ENCODE assay signal across 20 cellular contexts in the genomic region with DNA sequence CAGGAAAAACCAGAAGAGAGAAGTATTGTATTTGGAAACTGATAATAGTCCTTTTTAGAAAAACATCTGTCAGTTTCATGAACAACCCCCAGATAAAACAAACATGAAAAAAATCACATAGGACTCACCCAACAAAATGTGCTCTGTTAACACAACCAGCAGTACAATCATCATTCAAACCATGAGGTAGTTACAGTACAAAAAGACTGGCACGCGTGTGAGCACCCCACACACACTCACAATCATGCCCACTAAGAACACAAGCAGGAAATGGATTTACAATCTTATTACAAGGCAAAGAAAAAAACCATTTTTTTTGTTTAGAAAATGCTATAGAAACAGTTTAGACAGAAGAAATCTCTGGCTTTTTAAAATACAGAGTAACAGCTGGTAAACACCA.
"Had no signal": no experiment of that assay in that cellular context is flagged by ENCODE, and none has a peak within 500 bp of the region (broad histone marks: within the 10 kb centered on the region; RNA-seq: fewer than 3 reads in every experiment).

No MANE protein-coding gene starts in this region.

- ATAC-seq: activated naive CD8-positive, alpha-beta T cell treated with anti-CD3 and anti-CD28 coated beads, Interleukin-2, amount 50 U/mL, for 24 hours; lower lobe of right lung; T-cell had no signal

- H3K27me3 ChIP-seq: brain microvascular endothelial cell, tibial artery had no signal

- FAIRE-seq: urothelium cell line had no signal

- DNase-seq: activated CD4-positive, alpha-beta T cell treated with anti-CD3 and anti-CD28 coated beads, Interleukin-2, amount 50 U/mL, for 1 hour; activated CD8-positive, alpha-beta memory T cell treated with anti-CD3 and anti-CD28 coated beads, Interleukin-2, amount 50 U/mL, for 48 hours; activated effector memory CD4-positive, alpha-beta T cell treated with Interleukin-2 at 50 U/mL for 16 hours; activated naive CD4-positive, alpha-beta T cell treated with anti-CD3 and anti-CD28 coated beads, Interleukin-2, amount 10 ng/mL, durations not matched to agents 7 days and 5 days; activated naive CD8-positive, alpha-beta T cell treated with anti-CD3 and anti-CD28 coated beads, Interleukin-2, amount 50 U/mL, for 24 hours; activated T-cell treated with anti-CD3 and anti-CD28 coated beads, Interleukin-2, amount 50 U/mL, for 48 hours; anterior cingulate cortex; brain microvascular endothelial cell; cerebellar nuclear complex; cortex of kidney; hippocampal formation; islet precursor cell; lower lobe of right lung; stimulated activated CD4-positive, alpha-beta T cell treated with anti-CD3 and anti-CD28 coated beads, Interleukin-12 subunit alpha, Interleukin-12 subunit beta, amount 100 ng/mL, for 4 hours; stimulated activated CD4-positive, alpha-beta T cell treated with anti-CD3 and anti-CD28 coated beads, Interleukin-1b, Interleukin-23, amount 100 ng/mL, for 48 hours; stimulated activated CD8-positive, alpha-beta memory T cell treated with anti-CD3 and anti-CD28 coated beads, Interleukin-4, amount 100 ng/mL, for 48 hours; stimulated activated naive CD4-positive, alpha-beta T cell treated with Interleukin-2 at 50 U/mL for 16 hours; T-cell; tibial artery had no signal

- H3K9me3 Mint-ChIP-seq: activated naive CD8-positive, alpha-beta T cell treated with anti-CD3 and anti-CD28 coated beads, Interleukin-2, amount 50 U/mL, for 24 hours; T-cell had no signal

- H3K36me3 ChIP-seq: brain microvascular endothelial cell had no signal

- H3K4me1 ChIP-seq: tibial artery had no signal

- H3K27ac Mint-ChIP-seq: activated naive CD4-positive, alpha-beta T cell treated with anti-CD3 and anti-CD28 coated beads, Interleukin-2, amount 10 ng/mL, durations not matched to agents 7 days and 5 days; activated naive CD8-positive, alpha-beta T cell treated with anti-CD3 and anti-CD28 coated beads, Interleukin-2, amount 50 U/mL, for 24 hours; T-cell had no signal

- H3K27ac ChIP-seq: brain microvascular endothelial cell, lower lobe of right lung, tibial artery had no signal

- H3K4me3 Mint-ChIP-seq: activated naive CD4-positive, alpha-beta T cell treated with anti-CD3 and anti-CD28 coated beads, Interleukin-2, amount 10 ng/mL, durations not matched to agents 7 days and 5 days; activated naive CD8-positive, alpha-beta T cell treated with anti-CD3 and anti-CD28 coated beads, Interleukin-2, amount 50 U/mL, for 24 hours; T-cell had no signal

- H3K9me3 ChIP-seq: lower lobe of right lung, tibial artery had no signal

- H3K27me3 Mint-ChIP-seq: activated naive CD4-positive, alpha-beta T cell treated with anti-CD3 and anti-CD28 coated beads, Interleukin-2, amount 10 ng/mL, durations not matched to agents 7 days and 5 days; activated naive CD8-positive, alpha-beta T cell treated with anti-CD3 and anti-CD28 coated beads, Interleukin-2, amount 50 U/mL, for 24 hours; T-cell had no signal

- H3K4me3 ChIP-seq: lower lobe of right lung, tibial artery had no signal
